Comparison of ENCODE assay signal across 13 cellular contexts in genomic region chr21:33938381-33938780, GRCh38. TPM values are rescaled to one million over a fixed set of nuclear protein-coding genes. Genes with fewer than 3 reads are reported as not detected.
DNase-seq lines count a peak whose midpoint lies in the region; ATAC-seq, FAIRE-seq and TF ChIP-seq lines count a peak whose summit lies in the region.
"Had no signal": no experiment of that assay in that cellular context is flagged by ENCODE, and none has a peak within 500 bp of the region (broad histone marks: within the 10 kb centered on the region; RNA-seq: fewer than 3 reads in every experiment).

No MANE protein-coding gene starts in this region.

- H3K36me3 ChIP-seq in gastroesophageal sphincter: no peaks in the 10 kb centered on the region
- H3K36me3 ChIP-seq: BLaER1 treated with 17β-estradiol and CSF1 and Interleukin-3, amounts not matched to agents 10 nM and 100 nM had no signal

- 87 to 94% methylated on average over 3 of the region's 3 CpGs for WGBS in gastroesophageal sphincter (ENCODE audit: low coverage in 1 of 2), 2 donors

- no peaks in the 10 kb centered on the region for H3K9me3 ChIP-seq in gastroesophageal sphincter
- H3K9me3 ChIP-seq: A549 had no signal

- H3K27me3 ChIP-seq in gastroesophageal sphincter: no peaks in the 10 kb centered on the region
- H3K27me3 ChIP-seq: BLaER1 treated with 17β-estradiol and CSF1 and Interleukin-3, amounts not matched to agents 10 nM and 100 nM had no signal

- peaks cover 5% of the 10 kb centered on the region for H3K9me3 Mint-ChIP-seq in activated CD4-positive, alpha-beta T cell treated with anti-CD3 and anti-CD28 coated beads, Interleukin-2, amount 10 ng/mL, durations not matched to agents 24 days and 14 days
- peaks cover 0 to 2% (median 0%) of the 10 kb centered on the region in 3 donors for H3K9me3 Mint-ChIP-seq in IgD-negative memory B cell
- peaks cover 10% of the 10 kb centered on the region for H3K9me3 Mint-ChIP-seq in activated T-helper 1 cell treated with anti-CD3 and anti-CD28 coated beads, Interleukin-12 subunit alpha, Interleukin-12 subunit beta, Interleukin-2, Interleukin-4 antibody, amounts not matched to agents 30 ng/mL and 10 ng/mL and 1 ng/mL, durations not matched to agents 14 hours and 24 hours and 36 hours

- ATAC-seq in HG02970 (IDR thresholded peaks at IDR 0.05; ENCODE audit: low FRiP score, unreplicated experiment) (no peak), gastroesophageal sphincter (no peak)
- ATAC-seq: A549 had no signal

- peak; percentile 40 for DNase-seq in activated CD4-positive, alpha-beta T cell treated with anti-CD3 and anti-CD28 coated beads, Interleukin-2, amount 10 ng/mL, durations not matched to agents 24 days and 14 days
- DNase-seq in activated CD4-positive, alpha-beta T cell treated with anti-CD3 and anti-CD28 coated beads, Interleukin-2, amount 50 U/mL, for 4 hours: no peak
- no peak for DNase-seq in activated T-helper 1 cell treated with anti-CD3 and anti-CD28 coated beads, Interleukin-12 subunit alpha, Interleukin-12 subunit beta, Interleukin-2, Interleukin-4 antibody, amounts not matched to agents 30 ng/mL and 10 ng/mL and 1 ng/mL, durations not matched to agents 14 hours and 24 hours and 36 hours (ENCODE audit: low spot score)
- DNase-seq in iris pigment epithelial cell (ENCODE audit: low read depth) (peak; percentile 30), HTR-8/SVneo (ENCODE audit: insufficient read length, low spot score) (no peak)
- DNase-seq: aorta, NCI-H1105 had no signal

- H3K27ac ChIP-seq in gastroesophageal sphincter: no peak overlapping the region
- H3K27ac ChIP-seq: A549, VCaP had no signal

- H3K4me3 Mint-ChIP-seq in activated CD4-positive, alpha-beta T cell treated with anti-CD3 and anti-CD28 coated beads, Interleukin-2, amount 10 ng/mL, durations not matched to agents 24 days and 14 days: no peak overlapping the region
- H3K4me3 Mint-ChIP-seq in IgD-negative memory B cell: peak overlapping the region; percentile 21 to 81 (median 66)
- no peak overlapping the region for H3K4me3 Mint-ChIP-seq in activated T-helper 1 cell treated with anti-CD3 and anti-CD28 coated beads, Interleukin-12 subunit alpha, Interleukin-12 subunit beta, Interleukin-2, Interleukin-4 antibody, amounts not matched to agents 30 ng/mL and 10 ng/mL and 1 ng/mL, durations not matched to agents 14 hours and 24 hours and 36 hours

- TF ChIP-seq EP300 in gastroesophageal sphincter (IDR thresholded peaks at IDR 0.05): no peak

- TF ChIP-seq POLR2A in gastroesophageal sphincter (IDR thresholded peaks at IDR 0.05): no peak

- H3K4me1 ChIP-seq in gastroesophageal sphincter: peaks cover 0 to 30% (median 4%) of the 10 kb centered on the region in 3 donors
- H3K4me1 ChIP-seq: A549 had no signal

- TF ChIP-seq CTCF in gastroesophageal sphincter (IDR thresholded peaks at IDR 0.05): no peak

- no peak for FAIRE-seq in HTR-8/SVneo (lab: Jason Lieb, UNC)
- FAIRE-seq: A549 had no signal

- H3K4me3 ChIP-seq in gastroesophageal sphincter: no peak overlapping the region
- H3K4me3 ChIP-seq: A549; BLaER1 treated with 17β-estradiol and CSF1 and Interleukin-3, amounts not matched to agents 10 nM and 100 nM had no signal

- H3K27me3 Mint-ChIP-seq in activated CD4-positive, alpha-beta T cell treated with anti-CD3 and anti-CD28 coated beads, Interleukin-2, amount 10 ng/mL, durations not matched to agents 24 days and 14 days: no peaks in the 10 kb centered on the region
- peaks cover 1% of the 10 kb centered on the region for H3K27me3 Mint-ChIP-seq in IgD-negative memory B cell
- no peaks in the 10 kb centered on the region for H3K27me3 Mint-ChIP-seq in activated T-helper 1 cell treated with anti-CD3 and anti-CD28 coated beads, Interleukin-12 subunit alpha, Interleukin-12 subunit beta, Interleukin-2, Interleukin-4 antibody, amounts not matched to agents 30 ng/mL and 10 ng/mL and 1 ng/mL, durations not matched to agents 14 hours and 24 hours and 36 hours (ENCODE audit: insufficient read depth)

- peak overlapping the region; percentile 86 for H3K27ac Mint-ChIP-seq in activated CD4-positive, alpha-beta T cell treated with anti-CD3 and anti-CD28 coated beads, Interleukin-2, amount 10 ng/mL, durations not matched to agents 24 days and 14 days
- H3K27ac Mint-ChIP-seq in IgD-negative memory B cell: peak overlapping the region in 2 of 3 donors; percentile 63 to 71
- peak overlapping the region; percentile 93 for H3K27ac Mint-ChIP-seq in activated T-helper 1 cell treated with anti-CD3 and anti-CD28 coated beads, Interleukin-12 subunit alpha, Interleukin-12 subunit beta, Interleukin-2, Interleukin-4 antibody, amounts not matched to agents 30 ng/mL and 10 ng/mL and 1 ng/mL, durations not matched to agents 14 hours and 24 hours and 36 hours

- peaks cover 36% of the 10 kb centered on the region for H3K36me3 Mint-ChIP-seq in activated CD4-positive, alpha-beta T cell treated with anti-CD3 and anti-CD28 coated beads, Interleukin-2, amount 10 ng/mL, durations not matched to agents 24 days and 14 days (ENCODE audit: low read depth)
- peaks cover 1% of the 10 kb centered on the region for H3K36me3 Mint-ChIP-seq in IgD-negative memory B cell
- H3K36me3 Mint-ChIP-seq in activated T-helper 1 cell treated with anti-CD3 and anti-CD28 coated beads, Interleukin-12 subunit alpha, Interleukin-12 subunit beta, Interleukin-2, Interleukin-4 antibody, amounts not matched to agents 30 ng/mL and 10 ng/mL and 1 ng/mL, durations not matched to agents 14 hours and 24 hours and 36 hours (ENCODE audit: low read depth): peaks cover 37% of the 10 kb centered on the region

- intact Hi-C loops in activated CD4-positive, alpha-beta T cell treated with anti-CD3 and anti-CD28 coated beads, Interleukin-2, amount 10 ng/mL, durations not matched to agents 24 days and 14 days (cut with micrococcal nuclease): no loop called here
- intact Hi-C loops in activated T-helper 1 cell treated with anti-CD3 and anti-CD28 coated beads, Interleukin-12 subunit alpha, Interleukin-12 subunit beta, Interleukin-2, Interleukin-4 antibody, amounts not matched to agents 30 ng/mL and 10 ng/mL and 1 ng/mL, durations not matched to agents 14 hours and 24 hours and 36 hours (cut with micrococcal nuclease): loop anchor here (5.0 kb wide), 1 partner anchor 39 kb away; no protein-coding TSS in a partner anchor

- peaks cover 50% of the 10 kb centered on the region for H3K4me1 Mint-ChIP-seq in activated CD4-positive, alpha-beta T cell treated with anti-CD3 and anti-CD28 coated beads, Interleukin-2, amount 10 ng/mL, durations not matched to agents 24 days and 14 days
- H3K4me1 Mint-ChIP-seq in IgD-negative memory B cell: peaks cover 8 to 15% (median 12%) of the 10 kb centered on the region in 3 donors
- peaks cover 72% of the 10 kb centered on the region for H3K4me1 Mint-ChIP-seq in activated T-helper 1 cell treated with anti-CD3 and anti-CD28 coated beads, Interleukin-12 subunit alpha, Interleukin-12 subunit beta, Interleukin-2, Interleukin-4 antibody, amounts not matched to agents 30 ng/mL and 10 ng/mL and 1 ng/mL, durations not matched to agents 14 hours and 24 hours and 36 hours (ENCODE audit: low read depth)

RNA-seq across cellular contexts. Expression of gene ATP5PO, which starts 22.8 kb away (rescaled TPM):
- total RNA-seq in activated CD4-positive, alpha-beta T cell treated with anti-CD3 and anti-CD28 coated beads, Interleukin-2, amount 10 ng/mL, durations not matched to agents 24 days and 14 days: 172 and 194 TPM in 2 replicates
- polyA plus RNA-seq in IgD-negative memory B cell: 342 TPM
- 168 and 176 TPM in 2 replicates for total RNA-seq in activated T-helper 1 cell treated with anti-CD3 and anti-CD28 coated beads, Interleukin-12 subunit alpha, Interleukin-12 subunit beta, Interleukin-2, Interleukin-4 antibody, amounts not matched to agents 30 ng/mL and 10 ng/mL and 1 ng/mL, durations not matched to agents 14 hours and 24 hours and 36 hours
- 100 to 1,000 TPM; 133 to 311 (median 214) TPM for total RNA-seq in gastroesophageal sphincter

Comparison
In these comparisons a context has a peak if more than half of its experiments do, and no peak if none do; other contexts are left out.
1. DNase-seq: peak in activated CD4-positive, alpha-beta T cell treated with anti-CD3 and anti-CD28 coated beads, Interleukin-2, amount 10 ng/mL, durations not matched to agents 24 days and 14 days (single experiment) and iris pigment epithelial cell (single experiment); none in activated CD4-positive, alpha-beta T cell treated with anti-CD3 and anti-CD28 coated beads, Interleukin-2, amount 50 U/mL, for 4 hours (0 of 2), activated T-helper 1 cell treated with anti-CD3 and anti-CD28 coated beads, Interleukin-12 subunit alpha, Interleukin-12 subunit beta, Interleukin-2, Interleukin-4 antibody, amounts not matched to agents 30 ng/mL and 10 ng/mL and 1 ng/mL, durations not matched to agents 14 hours and 24 hours and 36 hours (single experiment) and HTR-8/SVneo (single experiment).
2. H3K4me3 Mint-ChIP-seq: peak in IgD-negative memory B cell (4 of 4); none in activated CD4-positive, alpha-beta T cell treated with anti-CD3 and anti-CD28 coated beads, Interleukin-2, amount 10 ng/mL, durations not matched to agents 24 days and 14 days (single experiment) and activated T-helper 1 cell treated with anti-CD3 and anti-CD28 coated beads, Interleukin-12 subunit alpha, Interleukin-12 subunit beta, Interleukin-2, Interleukin-4 antibody, amounts not matched to agents 30 ng/mL and 10 ng/mL and 1 ng/mL, durations not matched to agents 14 hours and 24 hours and 36 hours (single experiment).
3. Peak in every context shown above with its lines, with median percentiles within 50 percentile points of each other: H3K27ac Mint-ChIP-seq.